8 cellular contexts compared by ENCODE assay signal in genomic region chr6:20877008-20877937, GRCh38.
DNase-seq lines count a peak whose midpoint lies in the region; ATAC-seq and TF ChIP-seq lines count a peak whose summit lies in the region.

No MANE protein-coding gene starts in this region.

- peak overlapping the region; percentile 53 for H3K27ac ChIP-seq in urinary bladder (ENCODE audit: low read depth)

- H3K4me3 ChIP-seq in GM12864 (ENCODE audit: low read depth, low read length) (no peak overlapping the region), urinary bladder (ENCODE audit: low read depth, low read length) (no peak overlapping the region)

- H3K36me3 ChIP-seq in urinary bladder (ENCODE audit: insufficient read depth), result no peaks in the 10 kb centered on the region

- H3K4me1 Mint-ChIP-seq in activated T-cell treated with anti-CD3 and anti-CD28 coated beads, Interleukin-2, amount 50 U/mL, for 4 hours (ENCODE audit: low read depth), result peaks cover 10% of the 10 kb centered on the region
- H3K4me1 Mint-ChIP-seq in immature natural killer cell, result peaks cover 5 to 15% of the 10 kb centered on the region in 2 donors

- peaks cover 34% of the 10 kb centered on the region for H3K36me3 Mint-ChIP-seq in activated T-cell treated with anti-CD3 and anti-CD28 coated beads, Interleukin-2, amount 50 U/mL, for 4 hours (ENCODE audit: insufficient read depth)
- peaks cover 4 to 7% (median 6%) of the 10 kb centered on the region in 3 donors for H3K36me3 Mint-ChIP-seq in immature natural killer cell

- H3K4me1 ChIP-seq in urinary bladder (ENCODE audit: insufficient read depth), result no peaks in the 10 kb centered on the region

- peak; percentile 63 for DNase-seq in GM12864 (ENCODE audit: low read depth)
- no peak for DNase-seq in activated T-cell treated with anti-CD3 and anti-CD28 coated beads, Interleukin-2, amount 50 U/mL, for 4 hours
- peak; percentile 96 for DNase-seq in kidney glomerular epithelial cell (lab: John Stamatoyannopoulos, UW)
- no peak for DNase-seq in Ammon's horn (ENCODE audit: low spot score)
- no peak for DNase-seq in immature natural killer cell

- no peaks in the 10 kb centered on the region for H3K27me3 Mint-ChIP-seq in activated T-cell treated with anti-CD3 and anti-CD28 coated beads, Interleukin-2, amount 50 U/mL, for 4 hours (ENCODE audit: low read depth)
- peaks cover 0 to 1% (median 0%) of the 10 kb centered on the region in 3 donors for H3K27me3 Mint-ChIP-seq in immature natural killer cell (ENCODE audit: low read depth in 3 of 3)

- peaks cover 12% of the 10 kb centered on the region for H3K9me3 Mint-ChIP-seq in activated T-cell treated with anti-CD3 and anti-CD28 coated beads, Interleukin-2, amount 50 U/mL, for 4 hours
- peaks cover 0 to 4% (median 0%) of the 10 kb centered on the region in 6 donors for H3K9me3 Mint-ChIP-seq in immature natural killer cell

- no peak overlapping the region for H3K4me3 Mint-ChIP-seq in activated T-cell treated with anti-CD3 and anti-CD28 coated beads, Interleukin-2, amount 50 U/mL, for 4 hours
- H3K4me3 Mint-ChIP-seq in immature natural killer cell, result no peak overlapping the region

- no peak for TF ChIP-seq CTCF in GM12864 (IDR thresholded peaks at IDR 0.05; ENCODE audit: low read depth, low read length, missing control alignments)

- ATAC-seq in GM21381 (IDR thresholded peaks at IDR 0.05; ENCODE audit: unreplicated experiment) (peak; percentile 98), HG03558 (IDR thresholded peaks at IDR 0.05; ENCODE audit: extremely low read depth, unreplicated experiment) (peak; percentile 95)
- peak; percentile 87 to 92 for ATAC-seq in activated T-cell treated with anti-CD3 and anti-CD28 coated beads, Interleukin-2, amount 50 U/mL, for 4 hours

- 73% methylated on average over 6 of the region's 6 CpGs for WGBS in urinary bladder

- H3K27ac Mint-ChIP-seq in immature natural killer cell, result peak overlapping the region in 1 of 6 donors; percentile 3

Comparison
In these comparisons a context has a peak if more than half of its experiments do, and no peak if none do; other contexts are left out.
1. DNase-seq: peak in GM12864 (single experiment) and kidney glomerular epithelial cell (single experiment); none in activated T-cell treated with anti-CD3 and anti-CD28 coated beads, Interleukin-2, amount 50 U/mL, for 4 hours (single experiment), Ammon's horn (single experiment) and immature natural killer cell (0 of 3).
2. Peak in every context shown above with its lines, with median percentiles within 50 percentile points of each other: ATAC-seq.